ENCODE assay signal across 8 cellular contexts in the genomic region with DNA sequence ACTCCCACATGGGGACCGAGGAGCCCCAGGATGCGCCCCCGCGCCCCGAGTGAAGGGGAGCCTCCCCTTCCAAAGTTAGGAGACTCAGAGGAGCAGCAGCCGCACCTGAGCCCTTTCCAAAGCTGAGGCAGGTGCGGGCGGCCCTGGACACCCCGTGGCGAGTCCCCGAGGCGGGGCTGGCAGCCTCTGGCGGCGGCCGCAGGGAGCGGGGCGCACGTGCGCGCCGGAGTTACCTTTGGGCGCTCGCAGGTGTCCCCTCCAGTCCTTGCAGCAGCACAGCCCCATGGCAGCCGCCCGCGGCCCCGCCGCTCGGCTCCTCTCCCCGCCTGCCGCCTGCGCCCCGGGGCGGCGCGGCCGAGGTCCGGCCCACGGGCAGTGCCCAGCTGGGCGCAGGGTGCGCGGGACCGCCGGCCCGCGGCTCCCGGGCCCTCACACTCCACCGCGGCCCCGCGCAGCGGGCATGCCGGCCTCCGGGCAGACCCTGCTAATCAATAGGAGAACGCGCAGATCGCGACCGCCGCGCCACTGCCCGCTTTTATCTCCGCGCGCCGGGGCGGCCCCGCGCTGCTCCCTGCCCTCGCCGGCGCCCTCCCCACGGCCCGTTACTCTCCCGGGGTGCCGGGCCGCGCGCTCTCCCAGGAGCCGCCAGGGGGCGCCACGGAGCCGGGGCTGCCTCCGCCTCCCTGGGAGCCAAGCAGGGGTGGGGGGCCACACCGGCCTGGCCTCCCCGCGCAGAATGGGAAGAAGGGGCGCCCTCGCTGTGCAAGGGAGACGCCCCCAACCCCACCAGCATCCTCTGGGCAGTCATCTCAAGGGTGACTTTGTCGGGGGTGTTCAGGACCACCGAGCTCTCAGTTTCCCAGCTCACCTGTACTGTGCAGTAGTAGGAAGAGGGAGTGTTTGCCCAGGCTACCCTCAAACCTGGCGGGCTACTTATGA.
DNase-seq lines count a peak whose midpoint lies in the region; ATAC-seq lines count a peak whose summit lies in the region.

No MANE protein-coding gene starts in this region.

- H3K36me3 ChIP-seq in iPS DF 6.9 (ENCODE audit: control insufficient read depth, insufficient read depth, low read length): no peaks in the 10 kb centered on the region

- WGBS in iPS DF 6.9 (ENCODE audit: insufficient coverage, insufficient read length): no CpG with 5 or more reads among the region's 93 CpGs

- no peaks in the 10 kb centered on the region for H3K36me3 Mint-ChIP-seq in activated naive CD8-positive, alpha-beta T cell

- no peaks in the 10 kb centered on the region for H3K27me3 ChIP-seq in iPS DF 6.9 (ENCODE audit: control insufficient read depth, insufficient read depth, low read length)

- H3K4me1 Mint-ChIP-seq in activated naive CD8-positive, alpha-beta T cell (ENCODE audit: low read depth): peaks cover 15% of the 10 kb centered on the region

- no peaks in the 10 kb centered on the region for H3K9me3 Mint-ChIP-seq in activated naive CD8-positive, alpha-beta T cell (ENCODE audit: low read depth)

- peaks cover 29% of the 10 kb centered on the region for H3K27me3 Mint-ChIP-seq in activated naive CD8-positive, alpha-beta T cell

- DNase-seq in AG08395 (ENCODE audit: low spot score) (peak; percentile 60), GM19238 (ENCODE audit: insufficient read length, low spot score) (peak; percentile 33), iPS DF 6.9 (ENCODE audit: low read depth, low spot score) (no peak), GM19240 (ENCODE audit: insufficient read length, low spot score) (no peak)
- peak; percentile 41 for DNase-seq in stimulated activated naive CD8-positive, alpha-beta T cell treated with anti-CD3 and anti-CD28 coated beads, Interleukin-15, Interleukin-2, amounts not matched to agents 100 U/mL and 50 U/mL, for 24 hours

- no peak overlapping the region for H3K27ac ChIP-seq in iPS DF 6.9 (ENCODE audit: low read length)

- H3K27ac Mint-ChIP-seq in activated naive CD8-positive, alpha-beta T cell: no peak overlapping the region

- ATAC-seq in stimulated activated naive CD8-positive, alpha-beta T cell treated with anti-CD3 and anti-CD28 coated beads, Interleukin-15, Interleukin-2, amounts not matched to agents 100 U/mL and 50 U/mL, for 24 hours: peak; percentile 42
- no peak for ATAC-seq in GM18907 (IDR thresholded peaks at IDR 0.05; ENCODE audit: unreplicated experiment)
- ATAC-seq in GM18517 (IDR thresholded peaks at IDR 0.05; ENCODE audit: unreplicated experiment): no peak

- no peaks in the 10 kb centered on the region for H3K9me3 ChIP-seq in iPS DF 6.9 (ENCODE audit: control insufficient read depth, insufficient read depth, low read length)

- peak overlapping the region; percentile 30 for H3K4me3 Mint-ChIP-seq in activated naive CD8-positive, alpha-beta T cell

- H3K4me3 ChIP-seq in iPS DF 6.9 (ENCODE audit: low read length): peak overlapping the region; percentile 79

- no peaks in the 10 kb centered on the region; the same call in 1 of the 2 replicates for H3K4me1 ChIP-seq in iPS DF 6.9 (ENCODE audit: control insufficient read depth, insufficient read depth, low read length)

Comparison
In these comparisons a context has a peak if more than half of its experiments do, and no peak if none do; other contexts are left out.
1. DNase-seq: peak in AG08395 (single experiment), GM19238 (single experiment) and stimulated activated naive CD8-positive, alpha-beta T cell treated with anti-CD3 and anti-CD28 coated beads, Interleukin-15, Interleukin-2, amounts not matched to agents 100 U/mL and 50 U/mL, for 24 hours (single experiment); none in iPS DF 6.9 (single experiment) and GM19240 (single experiment).